1 cellular context compared by ENCODE assay signal in the genomic region with DNA sequence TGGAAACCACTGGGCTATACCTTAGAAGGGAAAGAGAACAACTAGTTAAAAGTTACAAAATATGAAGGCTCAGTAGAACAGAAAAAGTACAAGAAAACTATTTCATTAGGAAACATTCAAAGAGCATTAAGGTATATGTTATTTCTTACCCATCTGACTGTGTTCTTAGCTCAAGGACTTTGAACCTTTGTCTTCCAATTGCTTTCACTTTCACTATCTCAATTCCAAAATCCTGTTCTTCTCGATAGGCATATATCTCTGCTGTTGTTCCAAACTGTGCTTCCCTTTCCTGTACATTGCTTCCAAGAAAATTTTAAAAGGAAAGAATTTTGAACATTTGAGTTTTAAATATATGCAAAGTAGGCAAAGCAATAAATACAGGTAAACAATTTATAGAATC.
TF ChIP-seq lines count a peak whose summit lies in the region.

No MANE protein-coding gene starts in this region.

TF ChIP-seq in liver, 16 proteins besides CTCF, POLR2A, EP300 and RAD21 (continued from another document):
- TF ChIP-seq, protein P1, sequence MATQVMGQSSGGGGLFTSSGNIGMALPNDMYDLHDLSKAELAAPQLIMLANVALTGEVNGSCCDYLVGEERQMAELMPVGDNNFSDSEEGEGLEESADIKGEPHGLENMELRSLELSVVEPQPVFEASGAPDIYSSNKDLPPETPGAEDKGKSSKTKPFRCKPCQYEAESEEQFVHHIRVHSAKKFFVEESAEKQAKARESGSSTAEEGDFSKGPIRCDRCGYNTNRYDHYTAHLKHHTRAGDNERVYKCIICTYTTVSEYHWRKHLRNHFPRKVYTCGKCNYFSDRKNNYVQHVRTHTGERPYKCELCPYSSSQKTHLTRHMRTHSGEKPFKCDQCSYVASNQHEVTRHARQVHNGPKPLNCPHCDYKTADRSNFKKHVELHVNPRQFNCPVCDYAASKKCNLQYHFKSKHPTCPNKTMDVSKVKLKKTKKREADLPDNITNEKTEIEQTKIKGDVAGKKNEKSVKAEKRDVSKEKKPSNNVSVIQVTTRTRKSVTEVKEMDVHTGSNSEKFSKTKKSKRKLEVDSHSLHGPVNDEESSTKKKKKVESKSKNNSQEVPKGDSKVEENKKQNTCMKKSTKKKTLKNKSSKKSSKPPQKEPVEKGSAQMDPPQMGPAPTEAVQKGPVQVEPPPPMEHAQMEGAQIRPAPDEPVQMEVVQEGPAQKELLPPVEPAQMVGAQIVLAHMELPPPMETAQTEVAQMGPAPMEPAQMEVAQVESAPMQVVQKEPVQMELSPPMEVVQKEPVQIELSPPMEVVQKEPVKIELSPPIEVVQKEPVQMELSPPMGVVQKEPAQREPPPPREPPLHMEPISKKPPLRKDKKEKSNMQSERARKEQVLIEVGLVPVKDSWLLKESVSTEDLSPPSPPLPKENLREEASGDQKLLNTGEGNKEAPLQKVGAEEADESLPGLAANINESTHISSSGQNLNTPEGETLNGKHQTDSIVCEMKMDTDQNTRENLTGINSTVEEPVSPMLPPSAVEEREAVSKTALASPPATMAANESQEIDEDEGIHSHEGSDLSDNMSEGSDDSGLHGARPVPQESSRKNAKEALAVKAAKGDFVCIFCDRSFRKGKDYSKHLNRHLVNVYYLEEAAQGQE (IDR thresholded peaks at IDR 0.05), result no peak
